ENCODE assay signal across 8 cellular contexts in genomic region chr12:104570174-104570907, GRCh38.
DNase-seq lines count a peak whose midpoint lies in the region; ATAC-seq and TF ChIP-seq lines count a peak whose summit lies in the region.
"Had no signal": no experiment of that assay in that cellular context is flagged by ENCODE, and none has a peak within 500 bp of the region (broad histone marks: within the 10 kb centered on the region; RNA-seq: fewer than 3 reads in every experiment).

No MANE protein-coding gene starts in this region.

- peaks cover 0 to 4% (median 0%) of the 10 kb centered on the region in 9 donors for H3K9me3 Mint-ChIP-seq in naive thymus-derived CD8-positive, alpha-beta T cell

- H3K27me3 ChIP-seq in Loucy (ENCODE audit: insufficient read depth, low read length, poor library complexity, severe bottlenecking), result no peaks in the 10 kb centered on the region

- H3K4me3 ChIP-seq in Loucy (ENCODE audit: low read length, poor library complexity, severe bottlenecking), result peak overlapping the region; percentile 68

- peaks cover 18% of the 10 kb centered on the region for H3F3A ChIP-seq in Loucy (ENCODE audit: low read depth)

- POLR2A ChIA-PET in naive thymus-derived CD8-positive, alpha-beta T cell (lab: Charles Lee), result interaction anchor here (2.0 kb wide), 1 partner anchor 113 kb away, joined by 7 read pairs; the partner anchor contains the start of gene CHST11

- no peaks in the 10 kb centered on the region for H3K27me3 Mint-ChIP-seq in naive thymus-derived CD8-positive, alpha-beta T cell

- peak overlapping the region; percentile 81 for H3K9ac ChIP-seq in Loucy (ENCODE audit: low read depth, low read length, poor library complexity, severe bottlenecking)

- no peak for DNase-seq in naive thymus-derived CD8-positive, alpha-beta T cell
- no peak for DNase-seq in NCI-H1436 treated with DMSO at 0.1 percent for 48 hours (lab: John Stamatoyannopoulos, UW)
- no peak for DNase-seq in activated CD4-positive, CD25-positive, alpha-beta regulatory T cell (lab: John Stamatoyannopoulos, UW)
- DNase-seq: SHP77 had no signal

- no peak for TF ChIP-seq CTCF in Loucy (conservative IDR thresholded peaks at IDR 0.05; ENCODE audit: low read length)

- peaks cover 32 to 85% (median 61%) of the 10 kb centered on the region in 4 donors for H3K4me1 Mint-ChIP-seq in naive thymus-derived CD8-positive, alpha-beta T cell

- peak overlapping the region; percentile 98 for H3K4me2 ChIP-seq in Loucy (ENCODE audit: low read depth, low read length, poor library complexity, severe bottlenecking)

- peaks cover 0 to 4% (median 3%) of the 10 kb centered on the region in 3 donors for H3K36me3 Mint-ChIP-seq in naive thymus-derived CD8-positive, alpha-beta T cell

- peak overlapping the region; percentile 37 to 80 (median 62) for H3K27ac Mint-ChIP-seq in naive thymus-derived CD8-positive, alpha-beta T cell

- no peak overlapping the region for H2AFZ ChIP-seq in Loucy (ENCODE audit: low read length)

- peaks cover 53% of the 10 kb centered on the region for H4K20me1 ChIP-seq in Loucy (ENCODE audit: insufficient read depth, low read length, poor library complexity, severe bottlenecking)

- peaks cover 67% of the 10 kb centered on the region for H3K4me1 ChIP-seq in Loucy (ENCODE audit: insufficient read depth, low read length, poor library complexity, severe bottlenecking)

- peaks cover 78% of the 10 kb centered on the region for H3K79me2 ChIP-seq in Loucy (ENCODE audit: insufficient read depth, low read length)

- H3K36me3 ChIP-seq in Loucy (ENCODE audit: insufficient read depth, low read length), result peaks cover 9% of the 10 kb centered on the region; the same call in 1 of the 2 replicates

- H3K9me2 ChIP-seq in Loucy (replicated peaks; ENCODE audit: low read depth, low read length), result no peaks in the 10 kb centered on the region

- ATAC-seq in GM18519 (IDR thresholded peaks at IDR 0.05; ENCODE audit: low FRiP score, unreplicated experiment) (peak; percentile 11), GM21576 (IDR thresholded peaks at IDR 0.05; ENCODE audit: unreplicated experiment) (peak; percentile 7), GM21619 (IDR thresholded peaks at IDR 0.05; ENCODE audit: unreplicated experiment) (no peak)
- ATAC-seq in naive thymus-derived CD8-positive, alpha-beta T cell, result peak in 1 of 2 donors; percentile 4

- H3K4me3 Mint-ChIP-seq in naive thymus-derived CD8-positive, alpha-beta T cell, result peak overlapping the region; percentile 27 to 76 (median 63)

- no peaks in the 10 kb centered on the region for H3K9me3 ChIP-seq in Loucy (ENCODE audit: insufficient read depth, low read depth, low read length)
